ENCODE assay signal across 25 cellular contexts in genomic region chr3:32660634-32661033, GRCh38.
"Had no signal": no experiment of that assay in that cellular context is flagged by ENCODE, and none has a peak within 500 bp of the region (broad histone marks: within the 10 kb centered on the region; RNA-seq: fewer than 3 reads in every experiment).

No MANE protein-coding gene starts in this region.

- FAIRE-seq: islet of Langerhans, keratinocyte had no signal

- DNase-seq: cortex of kidney; effector CD8-positive, alpha-beta T cell; effector memory CD8-positive, alpha-beta T cell; endodermal cell; erythroblast; esophagus squamous epithelium; foreskin fibroblast; foreskin melanocyte; gastrocnemius medialis; glutamatergic neuron; head of caudate nucleus; heart right ventricle; hippocampal formation; left cardiac atrium; left lung; left ventricle myocardium superior; lower lobe of right lung; mesenchymal stem cell; mucosa of descending colon; naive B cell; naive thymus-derived CD8-positive, alpha-beta T cell had no signal

- H3K4me1 ChIP-seq: esophagus squamous epithelium, gastrocnemius medialis, heart right ventricle, lower lobe of right lung had no signal

- H3K9me3 ChIP-seq: esophagus squamous epithelium, gastrocnemius medialis, heart right ventricle, left lung, lower lobe of right lung, mucosa of descending colon had no signal

- ATAC-seq: effector memory CD8-positive, alpha-beta T cell; esophagus mucosa; gastrocnemius medialis; heart right ventricle; left cardiac atrium; left lung; left ventricle myocardium superior; lower lobe of right lung; mucosa of descending colon; naive thymus-derived CD8-positive, alpha-beta T cell had no signal

- H3K36me3 ChIP-seq: esophagus squamous epithelium, gastrocnemius medialis, heart right ventricle, left lung, lower lobe of right lung had no signal

- H3K4me3 ChIP-seq: esophagus squamous epithelium, gastrocnemius medialis, heart right ventricle, left lung, lower lobe of right lung, mucosa of descending colon had no signal

- H3K27me3 ChIP-seq: gastrocnemius medialis, left lung had no signal

- H3K27ac ChIP-seq: epithelial cell of prostate, esophagus squamous epithelium, gastrocnemius medialis, heart right ventricle, left lung, lower lobe of right lung had no signal
